In the genomic region with DNA sequence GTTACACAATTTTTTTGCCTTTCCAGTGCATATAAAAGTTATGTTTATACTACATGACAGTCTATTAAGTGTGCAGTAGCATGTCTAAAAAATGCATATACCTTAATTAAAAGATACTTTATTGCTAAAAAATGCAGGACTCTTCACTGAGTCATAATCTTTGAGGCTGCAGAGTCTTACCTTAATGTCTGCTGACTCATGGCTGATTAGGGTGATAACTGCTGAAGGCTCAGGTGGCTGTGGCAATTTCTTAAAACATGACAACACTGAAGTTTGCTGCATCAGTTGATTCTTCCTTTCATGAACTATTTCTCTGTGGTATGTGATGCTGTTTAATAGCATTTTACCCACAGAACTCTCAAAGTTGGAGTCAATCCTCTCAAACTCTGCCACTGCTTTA, we compare ENCODE assay signal across 24 cellular contexts.
"Had no signal": no experiment of that assay in that cellular context is flagged by ENCODE, and none has a peak within 500 bp of the region (broad histone marks: within the 10 kb centered on the region; RNA-seq: fewer than 3 reads in every experiment).

No MANE protein-coding gene starts in this region.

- H3K36me3 ChIP-seq: lower lobe of right lung, prostate gland, right lobe of liver, suprapubic skin, thyroid gland, upper lobe of right lung, vagina had no signal

- H2AFZ ChIP-seq: parathyroid adenoma had no signal

- DNase-seq: effector CD4-positive, alpha-beta T cell; glutamatergic neuron; islet precursor cell; left cardiac atrium; left ventricle myocardium inferior; lower lobe of right lung; mesenchymal stem cell; midbrain; occipital lobe; right lobe of liver; stimulated activated CD4-positive, alpha-beta T cell treated with anti-CD3 and anti-CD28 coated beads, Interleukin-4, amount 100 ng/mL, for 1 hour; stimulated activated CD8-positive, alpha-beta memory T cell treated with anti-CD3 and anti-CD28 coated beads, Interleukin-4, amount 100 ng/mL, for 48 hours; stimulated activated naive CD8-positive, alpha-beta T cell treated with anti-CD3 and anti-CD28 coated beads, Interleukin-15, Interleukin-2, amounts not matched to agents 100 U/mL and 50 U/mL, for 24 hours; thyroid gland; upper lobe of right lung had no signal

- H3K79me2 ChIP-seq: parathyroid adenoma had no signal

- H3K9me3 ChIP-seq: prostate gland, right lobe of liver, suprapubic skin, thyroid gland, upper lobe of right lung, vagina had no signal

- ATAC-seq: gastroesophageal sphincter; left cardiac atrium; lower lobe of right lung; right lobe of liver; stimulated activated effector memory CD8-positive, alpha-beta T cell treated with anti-CD3 and anti-CD28 coated beads, Interleukin-12 subunit alpha, Interleukin-12 subunit beta, amount 100 ng/mL, for 72 hours; stimulated activated naive CD8-positive, alpha-beta T cell treated with anti-CD3 and anti-CD28 coated beads, Interleukin-15, Interleukin-2, amounts not matched to agents 100 U/mL and 50 U/mL, for 24 hours; upper lobe of right lung had no signal

- H3K27me3 ChIP-seq: esophagus muscularis mucosa, gastroesophageal sphincter, right lobe of liver, suprapubic skin, thyroid gland, upper lobe of right lung, vagina had no signal

- H3K4me1 ChIP-seq: esophagus muscularis mucosa, gastroesophageal sphincter, left ventricle myocardium inferior, lower lobe of right lung, parathyroid adenoma, prostate gland, right lobe of liver, suprapubic skin, thyroid gland, upper lobe of right lung, vagina had no signal

- H3K27ac ChIP-seq: coronary artery, epithelial cell of prostate, esophagus muscularis mucosa, gastroesophageal sphincter, left ventricle myocardium inferior, lower lobe of right lung, parathyroid adenoma, prostate gland, right lobe of liver, suprapubic skin, thyroid gland, upper lobe of right lung, vagina had no signal

- H3K9ac ChIP-seq: parathyroid adenoma had no signal

- H3K4me3 ChIP-seq: coronary artery, esophagus muscularis mucosa, gastroesophageal sphincter, left ventricle myocardium inferior, lower lobe of right lung, prostate gland, right lobe of liver, suprapubic skin, thyroid gland, upper lobe of right lung, vagina had no signal
